ENCODE assay signal across 8 cellular contexts in the genomic region with DNA sequence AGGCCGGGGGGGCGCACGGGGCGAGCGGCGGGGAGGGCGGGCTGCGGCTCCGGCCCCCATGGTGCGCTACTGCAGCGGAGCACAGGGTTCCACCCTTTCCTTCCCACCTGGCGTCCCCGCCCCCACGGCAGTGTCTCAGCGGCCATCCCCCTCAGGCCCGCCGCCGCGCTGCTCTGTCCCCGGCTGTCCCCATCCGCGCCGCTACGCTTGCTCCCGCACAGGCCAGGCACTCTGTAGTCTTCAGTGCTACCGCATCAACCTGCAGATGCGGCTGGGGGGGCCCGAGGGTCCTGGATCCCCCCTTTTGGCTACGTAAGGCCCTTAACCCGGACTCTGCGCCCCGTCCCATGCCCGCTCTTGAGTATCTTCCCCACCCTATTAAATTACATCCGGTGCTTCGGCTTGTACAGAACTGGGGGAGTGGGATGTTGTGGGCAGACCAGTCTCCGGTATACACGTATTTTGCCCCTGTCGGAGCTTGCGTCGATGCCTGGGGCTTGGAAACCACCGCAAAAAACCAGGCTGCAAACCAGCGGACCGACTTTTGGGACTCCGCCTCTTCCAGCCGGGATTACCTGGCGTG. TPM values are rescaled to one million over a fixed set of nuclear protein-coding genes. Genes with fewer than 3 reads are reported as not detected.
DNase-seq lines count a peak whose midpoint lies in the region; ATAC-seq lines count a peak whose summit lies in the region.

No MANE protein-coding gene starts in this region.

- H3K4me3 Mint-ChIP-seq in T-helper 2 cell treated with Interferon-gamma antibody and Interleukin-4, amounts not matched to agents 5 μg/mL and 100 μg/mL, for 36 hours = peak overlapping the region; percentile 93

- H3K9me3 Mint-ChIP-seq in T-helper 2 cell treated with Interferon-gamma antibody and Interleukin-4, amounts not matched to agents 5 μg/mL and 100 μg/mL, for 36 hours = no peaks in the 10 kb centered on the region

- DNase-seq in Daoy (ENCODE audit: low read depth) (peak; percentile 73), KG1 (lab: John Stamatoyannopoulos, UW) (peak; percentile 84), astrocyte of the hippocampus (ENCODE audit: low read depth, low spot score) (peak; percentile 71), iPS-NIHi7 (ENCODE audit: extremely low spot score) (peak; percentile 62), SKM-1 (lab: John Stamatoyannopoulos, UW; ENCODE audit: unreplicated experiment) (no peak)
- peak; percentile 84 for DNase-seq in T-helper 2 cell treated with Interferon-gamma antibody and Interleukin-4, amounts not matched to agents 5 μg/mL and 100 μg/mL, for 36 hours (ENCODE audit: low spot score)
- DNase-seq in stimulated activated CD4-positive, alpha-beta T cell treated with anti-CD3 and anti-CD28 coated beads, Interleukin-1b, Interleukin-23, amount 100 ng/mL, for 24 hours (ENCODE audit: low read depth in 4 of 4, low spot score in 1 of 4) = peak; percentile 49 to 75 (median 64)

- peaks cover 45% of the 10 kb centered on the region for H3K4me1 Mint-ChIP-seq in T-helper 2 cell treated with Interferon-gamma antibody and Interleukin-4, amounts not matched to agents 5 μg/mL and 100 μg/mL, for 36 hours (ENCODE audit: low read depth)

- H3K27ac Mint-ChIP-seq in T-helper 2 cell treated with Interferon-gamma antibody and Interleukin-4, amounts not matched to agents 5 μg/mL and 100 μg/mL, for 36 hours = peak overlapping the region; percentile 98

- ATAC-seq in GM21528 (IDR thresholded peaks at IDR 0.05; ENCODE audit: low FRiP score, unreplicated experiment) = peak; percentile 33

- peaks cover 21% of the 10 kb centered on the region for H3K36me3 Mint-ChIP-seq in T-helper 2 cell treated with Interferon-gamma antibody and Interleukin-4, amounts not matched to agents 5 μg/mL and 100 μg/mL, for 36 hours (ENCODE audit: low read depth)

- no peaks in the 10 kb centered on the region for H3K27me3 Mint-ChIP-seq in T-helper 2 cell treated with Interferon-gamma antibody and Interleukin-4, amounts not matched to agents 5 μg/mL and 100 μg/mL, for 36 hours (ENCODE audit: low read depth)

RNA-seq across cellular contexts. Expression of gene WBP1, which starts 0.6 kb away (rescaled TPM):
- 30.9 and 37.0 TPM in 2 replicates for total RNA-seq in Daoy (2014; rRNA removed; shearing (Covaris generic))

RNA-seq across cellular contexts. Expression of gene INO80B, which starts 2.8 kb away (rescaled TPM):
- total RNA-seq in Daoy (2014; rRNA removed; shearing (Covaris generic)) = 13.8 and 17.8 TPM in 2 replicates

RNA-seq across cellular contexts. Expression of gene MOGS, which starts 7.5 kb away (rescaled TPM):
- 45.2 and 52.4 TPM in 2 replicates for total RNA-seq in Daoy (2014; rRNA removed; shearing (Covaris generic))

RNA-seq across cellular contexts. Expression of gene MRPL53, which starts 14.8 kb away (rescaled TPM):
- 41.5 and 43.9 TPM in 2 replicates for total RNA-seq in Daoy (2014; rRNA removed; shearing (Covaris generic))

RNA-seq across cellular contexts. Expression of gene RTKN, which starts 15.9 kb away (rescaled TPM):
- total RNA-seq in Daoy (2014; rRNA removed; shearing (Covaris generic)) = 5.4 and 6.9 TPM in 2 replicates
